In genomic region chr17:67475161-67475887, GRCh38 we compare ENCODE assay signal across 8 cellular contexts.
A peak's percentile ranks its signal among the peaks of the same experiment; 100 is the strongest.
DNase-seq lines count a peak whose midpoint lies in the region; ATAC-seq and TF ChIP-seq lines count a peak whose summit lies in the region.

No MANE protein-coding gene starts in this region.

- no peaks in the 10 kb centered on the region for H3K36me3 ChIP-seq in kidney epithelial cell (ENCODE audit: control insufficient read depth, insufficient read depth, low read length)

- ATAC-seq in HG02885 (IDR thresholded peaks at IDR 0.05; ENCODE audit: poor library complexity, unreplicated experiment) (peak; percentile 75), HG03439 (IDR thresholded peaks at IDR 0.05; ENCODE audit: unreplicated experiment) (no peak)
- peak; percentile 75 to 84 for ATAC-seq in activated CD4-positive, CD25-positive, alpha-beta regulatory T cell treated with anti-CD3 and anti-CD28 coated beads, Interleukin-2, amount 50 U/mL, for 24 hours

- H3K27me3 ChIP-seq in kidney epithelial cell (ENCODE audit: control insufficient read depth, insufficient read depth, low read length), result no peaks in the 10 kb centered on the region

- DNase-seq in DMS114 treated with DMSO at 0.1 percent for 48 hours (lab: John Stamatoyannopoulos, UW; ENCODE audit: unreplicated experiment), result peak; percentile 67
- peak; percentile 75 for DNase-seq in NCI-H345 (lab: John Stamatoyannopoulos, UW)
- DNase-seq in cardiac fibroblast (ENCODE audit: low read depth in 2 of 2), result peak; percentile 79 to 83
- peak; percentile 49 for DNase-seq in kidney epithelial cell (ENCODE audit: low read depth)
- peak; percentile 77 to 81 for DNase-seq in stimulated activated CD4-positive, alpha-beta T cell treated with anti-CD3 and anti-CD28 coated beads, Interleukin-1b, Interleukin-23, amount 100 ng/mL, for 4 hours (ENCODE audit: low read depth in 2 of 2)

- H3K4me3 ChIP-seq in cardiac fibroblast (replicated peaks in 1 of 2; ENCODE audit: low read depth in 2 of 2, low read length in 2 of 2) (no peak overlapping the region), kidney epithelial cell (ENCODE audit: low read depth, low read length) (no peak overlapping the region)

- TF ChIP-seq CTCF in cardiac fibroblast (IDR thresholded peaks at IDR 0.05; ENCODE audit: low read depth, low read length) (peak; percentile 96), kidney epithelial cell (IDR thresholded peaks at IDR 0.05; ENCODE audit: insufficient read depth, low read length, poor library complexity, severe bottlenecking) (peak; percentile 98)
